ENCODE assay signal across 7 cellular contexts in genomic region chr16:54129810-54130209, GRCh38.
"Had no signal": no experiment of that assay in that cellular context is flagged by ENCODE, and none has a peak within 500 bp of the region (broad histone marks: within the 10 kb centered on the region; RNA-seq: fewer than 3 reads in every experiment).

No MANE protein-coding gene starts in this region.

- H3K27ac ChIP-seq: HL-60 had no signal

- H3K4me3 Mint-ChIP-seq: GM23338, H9, HFFc6 had no signal

- ATAC-seq: GM23338, K562 had no signal

- H3K9me3 Mint-ChIP-seq: HFFc6 had no signal

- H2AFZ ChIP-seq: GM23338 had no signal

- H3K4me3 ChIP-seq: GM23338, K562 had no signal

- DNase-seq: H9, HCEC 1CT, HFFc6, IMR-90 had no signal

- H3K4me2 ChIP-seq: GM23338 had no signal

- H3K4me1 Mint-ChIP-seq: H9 had no signal

- H3K27ac Mint-ChIP-seq: GM23338, H9, HFFc6 had no signal
